Comparison of ENCODE assay signal across 8 cellular contexts in genomic region chr7:103296901-103297836, GRCh38. TPM values are rescaled to one million over a fixed set of nuclear protein-coding genes. Genes with fewer than 3 reads are reported as not detected.
DNase-seq lines count a peak whose midpoint lies in the region; ATAC-seq and TF ChIP-seq lines count a peak whose summit lies in the region.

A gene with protein sequence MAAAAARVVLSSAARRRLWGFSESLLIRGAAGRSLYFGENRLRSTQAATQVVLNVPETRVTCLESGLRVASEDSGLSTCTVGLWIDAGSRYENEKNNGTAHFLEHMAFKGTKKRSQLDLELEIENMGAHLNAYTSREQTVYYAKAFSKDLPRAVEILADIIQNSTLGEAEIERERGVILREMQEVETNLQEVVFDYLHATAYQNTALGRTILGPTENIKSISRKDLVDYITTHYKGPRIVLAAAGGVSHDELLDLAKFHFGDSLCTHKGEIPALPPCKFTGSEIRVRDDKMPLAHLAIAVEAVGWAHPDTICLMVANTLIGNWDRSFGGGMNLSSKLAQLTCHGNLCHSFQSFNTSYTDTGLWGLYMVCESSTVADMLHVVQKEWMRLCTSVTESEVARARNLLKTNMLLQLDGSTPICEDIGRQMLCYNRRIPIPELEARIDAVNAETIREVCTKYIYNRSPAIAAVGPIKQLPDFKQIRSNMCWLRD (plus strand): TSS chr7:103297435. CDS start chr7:103297460, 25 bp downstream.

- H3K4me3 ChIP-seq in testis = peak within 1 kb of the TSS; percentile 87 to 95

- TF ChIP-seq CTCF in omental fat pad (IDR thresholded peaks at IDR 0.05) = peak in 2 of 3 donors; percentile 85 to 94
- peak; percentile 95 to 97 (median 97) for TF ChIP-seq CTCF in testis (IDR thresholded peaks at IDR 0.05)

- intact Hi-C loops in testis (cut with DNase I; ENCODE audit: low total_unique reads) = no loop called here

- H3K27ac ChIP-seq in testis = peak within 1 kb of the TSS; percentile 79 to 91

- peaks cover 0 to 4% of the 10 kb centered on the region in 2 donors for H3K9me3 Mint-ChIP-seq in activated naive CD4-positive, alpha-beta T cell treated with anti-CD3 and anti-CD28 coated beads, Interleukin-2, amount 50 U/mL, for 72 hours

- H3K4me1 ChIP-seq in testis = peaks cover 14% of the 10 kb centered on the region

- H3K9me3 ChIP-seq in testis = no peaks in the 10 kb centered on the region

- H3K27me3 ChIP-seq in testis = no peaks in the 10 kb centered on the region

- WGBS in testis, 2 donors = 0 to 1% methylated on average over 31 to 49 of the region's 52 CpGs

- peak; percentile 87 for ATAC-seq in HG02610 (IDR thresholded peaks at IDR 0.05; ENCODE audit: unreplicated experiment)
- peak; percentile 96 for ATAC-seq in SK-N-SH treated with all-trans-retinoic acid at 6 μM for 48 hours
- peak; percentile 94 to 98 for ATAC-seq in activated naive CD4-positive, alpha-beta T cell treated with anti-CD3 and anti-CD28 coated beads, Interleukin-2, amount 50 U/mL, for 72 hours
- ATAC-seq in omental fat pad (ENCODE audit: low FRiP score) = peak; percentile 99

- TF ChIP-seq POLR2A in GM10847 (IDR thresholded peaks at IDR 0.05; ENCODE audit: extremely low read depth, insufficient read length) = peak; percentile 70
- TF ChIP-seq POLR2A in testis (IDR thresholded peaks at IDR 0.05) = no peak

- peak within 1 kb of the TSS; percentile 94 to 96 for H3K27ac Mint-ChIP-seq in activated naive CD4-positive, alpha-beta T cell treated with anti-CD3 and anti-CD28 coated beads, Interleukin-2, amount 50 U/mL, for 72 hours

- peaks cover 6 to 8% of the 10 kb centered on the region in 2 donors for H3K36me3 Mint-ChIP-seq in activated naive CD4-positive, alpha-beta T cell treated with anti-CD3 and anti-CD28 coated beads, Interleukin-2, amount 50 U/mL, for 72 hours

- DNase-seq in NCI-H1092 (lab: John Stamatoyannopoulos, UW) = peak; percentile 93
- DNase-seq in activated naive CD4-positive, alpha-beta T cell treated with anti-CD3 and anti-CD28 coated beads, Interleukin-2, amount 50 U/mL, for 72 hours (ENCODE audit: low spot score in 2 of 2) = peak; percentile 95
- DNase-seq in glomerular endothelial cell (ENCODE audit: extremely low read depth, low read depth, low spot score) = peak; percentile 55
- peak; percentile 98 for DNase-seq in omental fat pad (ENCODE audit: low spot score)
- peak; percentile 100 for DNase-seq in testis

- H3K36me3 ChIP-seq in testis (ENCODE audit: low read depth, missing control alignments) = no peaks in the 10 kb centered on the region

TF ChIP-seq in SK-N-SH treated with all-trans-retinoic acid at 6 μM for 48 hours, 23 proteins besides CTCF, POLR2A, EP300 and RAD21:
- TF ChIP-seq RARB (CRISPR knock-in tag; IDR thresholded peaks at IDR 0.05) = no peak
- peak; percentile 54 for TF ChIP-seq ZFP3 (CRISPR knock-in tag; IDR thresholded peaks at IDR 0.05)
- peak; percentile 84; the same call in 1 of the 2 replicates for TF ChIP-seq POU6F1 (CRISPR knock-in tag; IDR thresholded peaks at IDR 0.05; ENCODE audit: borderline replicate concordance, low read depth)
- TF ChIP-seq BACH2 (CRISPR knock-in tag; IDR thresholded peaks at IDR 0.05; ENCODE audit: borderline replicate concordance) = no peak
- no peak for TF ChIP-seq ARNTL (CRISPR knock-in tag; IDR thresholded peaks at IDR 0.05; ENCODE audit: borderline replicate concordance, low read depth)
- no peak for TF ChIP-seq GLIS3 (CRISPR knock-in tag; IDR thresholded peaks at IDR 0.05)
- TF ChIP-seq ZNF70 (CRISPR knock-in tag; IDR thresholded peaks at IDR 0.05) = 0 out of 2 replicates have a peak, but pooled peaks have one; percentile 14
- no peak for TF ChIP-seq OSR1 (CRISPR knock-in tag; IDR thresholded peaks at IDR 0.05)
- TF ChIP-seq ESRRG (CRISPR knock-in tag; IDR thresholded peaks at IDR 0.05) = no peak
- no peak for TF ChIP-seq CREB5 (CRISPR knock-in tag; IDR thresholded peaks at IDR 0.05; ENCODE audit: low read depth)
- no peak for TF ChIP-seq PPARA (CRISPR knock-in tag; IDR thresholded peaks at IDR 0.05; ENCODE audit: borderline replicate concordance)
- TF ChIP-seq SNAI2 (CRISPR knock-in tag; IDR thresholded peaks at IDR 0.05) = no peak
- TF ChIP-seq TSHZ2 (CRISPR knock-in tag; IDR thresholded peaks at IDR 0.05) = 0 out of 2 replicates have a peak, but pooled peaks have one; percentile 15
- no peak for TF ChIP-seq TCF4 (CRISPR knock-in tag; IDR thresholded peaks at IDR 0.05; ENCODE audit: borderline replicate concordance)

RNA-seq across cellular contexts. Expression of the gene that starts here (rescaled TPM):
- total RNA-seq in activated naive CD4-positive, alpha-beta T cell treated with anti-CD3 and anti-CD28 coated beads, Interleukin-2, amount 50 U/mL, for 72 hours = 10 to 100 TPM; 94.8 to 95.5 TPM
- total RNA-seq in glomerular endothelial cell = 28.8 and 39.3 TPM in 2 replicates
- total RNA-seq in omental fat pad = 10 to 100 TPM; 43.5 to 48.1 (median 46.9) TPM
- 10 to 100 TPM; 63.2 to 63.7 TPM for total RNA-seq in testis
- 92.0 TPM for polyA plus RNA-seq in testis (ENCODE audit: insufficient read depth, low read depth, low replicate concordance)

Comparison
In these comparisons a context has a peak if more than half of its experiments do, and no peak if none do; other contexts are left out.
1. Peak in every context shown above with its lines: DNase-seq, ATAC-seq, H3K4me3 ChIP-seq and H3K27ac ChIP-seq.